ENCODE assay signal across 10 cellular contexts in the genomic region with DNA sequence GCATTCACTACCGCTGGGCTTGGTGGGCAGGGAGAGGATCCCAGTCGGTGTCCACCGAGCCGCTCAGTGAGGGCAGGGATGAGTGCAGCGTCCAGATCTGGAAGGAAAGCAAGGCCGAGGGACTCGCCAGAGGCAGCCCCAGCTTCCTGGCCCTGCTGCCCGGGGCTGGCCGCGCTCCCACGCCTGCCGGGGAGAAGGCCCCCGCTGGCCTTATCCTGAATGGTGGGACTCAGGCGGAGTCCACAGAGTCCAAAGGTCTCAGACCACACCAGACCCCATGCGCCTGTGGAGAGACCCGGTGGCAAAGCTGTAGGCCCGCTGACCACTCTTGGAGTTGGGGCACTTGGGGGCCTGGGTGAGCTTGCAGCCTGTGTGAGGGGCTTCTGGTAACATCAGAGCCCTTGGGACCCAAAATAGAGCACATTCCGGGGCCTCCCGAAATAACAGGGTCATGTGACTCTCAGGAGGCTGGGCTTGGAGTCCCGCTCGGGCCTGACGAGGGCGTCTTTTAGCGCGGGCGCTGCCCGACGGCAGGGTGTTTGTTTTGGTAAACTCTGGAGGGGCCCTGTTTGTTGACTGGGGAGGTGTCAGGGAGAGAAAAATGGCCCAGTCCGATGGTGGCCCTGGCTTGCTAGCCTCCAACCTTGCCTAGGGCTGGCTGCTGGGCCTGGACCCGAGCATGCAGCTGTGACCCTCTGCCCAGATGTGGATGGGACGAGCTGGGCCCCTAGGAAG. TPM values are rescaled to one million over a fixed set of nuclear protein-coding genes. Genes with fewer than 3 reads are reported as not detected.
DNase-seq lines count a peak whose midpoint lies in the region; ATAC-seq and TF ChIP-seq lines count a peak whose summit lies in the region.
"Had no signal": no experiment of that assay in that cellular context is flagged by ENCODE, and none has a peak within 500 bp of the region (broad histone marks: within the 10 kb centered on the region; RNA-seq: fewer than 3 reads in every experiment).

No MANE protein-coding gene starts in this region.

- no peaks in the 10 kb centered on the region for H3K9me3 ChIP-seq in SK-N-MC (ENCODE audit: low read depth, low read length)

- H3K4me3 ChIP-seq in SK-N-MC (peak overlapping the region; percentile 89), fibroblast of villous mesenchyme (ENCODE audit: low read depth, low read length) (peak overlapping the region; percentile 77)

- H3K4me3 Mint-ChIP-seq in osteocyte (ENCODE audit: unreplicated experiment), result peak overlapping the region; percentile 85
- H3K4me3 Mint-ChIP-seq in stimulated activated naive CD8-positive, alpha-beta T cell treated with anti-CD3 and anti-CD28 coated beads, Interleukin-15, amount 100 ng/mL, for 72 hours, result no peak overlapping the region
- no peak overlapping the region for H3K4me3 Mint-ChIP-seq in activated T-cell treated with anti-CD3 and anti-CD28 coated beads, Interleukin-2, amount 50 U/mL, for 24 hours

- no peaks in the 10 kb centered on the region for H3K27me3 Mint-ChIP-seq in osteocyte (ENCODE audit: unreplicated experiment)
- H3K27me3 Mint-ChIP-seq in stimulated activated naive CD8-positive, alpha-beta T cell treated with anti-CD3 and anti-CD28 coated beads, Interleukin-15, amount 100 ng/mL, for 72 hours, result peaks cover 27% of the 10 kb centered on the region
- peaks cover 16% of the 10 kb centered on the region for H3K27me3 Mint-ChIP-seq in activated T-cell treated with anti-CD3 and anti-CD28 coated beads, Interleukin-2, amount 50 U/mL, for 24 hours
- H3K27me3 Mint-ChIP-seq: naive thymus-derived CD8-positive, alpha-beta T cell had no signal

- no peak overlapping the region; the same call in 1 of the 2 replicates for H3K27ac ChIP-seq in SK-N-MC

- ATAC-seq in stimulated activated naive CD8-positive, alpha-beta T cell treated with anti-CD3 and anti-CD28 coated beads, Interleukin-15, amount 100 ng/mL, for 72 hours, result no peak
- ATAC-seq: naive thymus-derived CD8-positive, alpha-beta T cell had no signal

- TF ChIP-seq CTCF in fibroblast of villous mesenchyme (IDR thresholded peaks at IDR 0.05; ENCODE audit: insufficient read depth, low read depth, low read length) (no peak), osteocyte (IDR thresholded peaks at IDR 0.05) (no peak)

- H3K9ac ChIP-seq in SK-N-MC (ENCODE audit: insufficient read length), result peak overlapping the region; percentile 75

- H3K36me3 ChIP-seq in SK-N-MC (ENCODE audit: insufficient read depth, low read length), result no peaks in the 10 kb centered on the region

- H3K27ac Mint-ChIP-seq in osteocyte (ENCODE audit: unreplicated experiment), result peak overlapping the region; percentile 89
- H3K27ac Mint-ChIP-seq in stimulated activated naive CD8-positive, alpha-beta T cell treated with anti-CD3 and anti-CD28 coated beads, Interleukin-15, amount 100 ng/mL, for 72 hours, result peak overlapping the region in 1 of 2 donors; percentile 57
- H3K27ac Mint-ChIP-seq in activated T-cell treated with anti-CD3 and anti-CD28 coated beads, Interleukin-2, amount 50 U/mL, for 24 hours, result no peak overlapping the region

- H3K9me3 Mint-ChIP-seq in osteocyte (ENCODE audit: unreplicated experiment), result no peaks in the 10 kb centered on the region
- H3K9me3 Mint-ChIP-seq in stimulated activated naive CD8-positive, alpha-beta T cell treated with anti-CD3 and anti-CD28 coated beads, Interleukin-15, amount 100 ng/mL, for 72 hours, result no peaks in the 10 kb centered on the region
- H3K9me3 Mint-ChIP-seq in activated T-cell treated with anti-CD3 and anti-CD28 coated beads, Interleukin-2, amount 50 U/mL, for 24 hours, result no peaks in the 10 kb centered on the region
- H3K9me3 Mint-ChIP-seq: naive thymus-derived CD8-positive, alpha-beta T cell had no signal

- peaks cover 51% of the 10 kb centered on the region for H3K4me1 Mint-ChIP-seq in osteocyte (ENCODE audit: unreplicated experiment)
- H3K4me1 Mint-ChIP-seq in stimulated activated naive CD8-positive, alpha-beta T cell treated with anti-CD3 and anti-CD28 coated beads, Interleukin-15, amount 100 ng/mL, for 72 hours, result peaks cover 20% of the 10 kb centered on the region
- peaks cover 10% of the 10 kb centered on the region for H3K4me1 Mint-ChIP-seq in activated T-cell treated with anti-CD3 and anti-CD28 coated beads, Interleukin-2, amount 50 U/mL, for 24 hours (ENCODE audit: low read depth)

- no peaks in the 10 kb centered on the region for H3K36me3 Mint-ChIP-seq in osteocyte (ENCODE audit: unreplicated experiment)
- no peaks in the 10 kb centered on the region for H3K36me3 Mint-ChIP-seq in activated T-cell treated with anti-CD3 and anti-CD28 coated beads, Interleukin-2, amount 50 U/mL, for 24 hours (ENCODE audit: low read depth)
- H3K36me3 Mint-ChIP-seq: naive thymus-derived CD8-positive, alpha-beta T cell had no signal

- DNase-seq in AG20443 (ENCODE audit: low spot score), result peak; percentile 73
- DNase-seq in SK-N-MC (ENCODE audit: low read depth, low spot score), result no peak
- DNase-seq in fibroblast of villous mesenchyme (ENCODE audit: low read depth), result peak; percentile 64
- no peak for DNase-seq in osteocyte (ENCODE audit: extremely low spot score, unreplicated experiment)
- no peak for DNase-seq in stimulated activated CD4-positive, alpha-beta T cell treated with anti-CD3 and anti-CD28 coated beads, Interleukin-4, amount 100 ng/mL, for 24 hours
- DNase-seq in NCI-H128 (lab: John Stamatoyannopoulos, UW; ENCODE audit: unreplicated experiment), result no peak
- no peak for DNase-seq in stimulated activated naive CD8-positive, alpha-beta T cell treated with anti-CD3 and anti-CD28 coated beads, Interleukin-15, amount 100 ng/mL, for 72 hours
- no peak for DNase-seq in activated T-cell treated with anti-CD3 and anti-CD28 coated beads, Interleukin-2, amount 50 U/mL, for 24 hours
- DNase-seq: naive thymus-derived CD8-positive, alpha-beta T cell; NCI-H510A had no signal

RNA-seq across cellular contexts. Expression of gene RXRA, which starts 2.8 kb away (rescaled TPM):
- 14.2 and 16.0 TPM in 2 replicates for total RNA-seq in fibroblast of villous mesenchyme
- 76.4 and 82.2 TPM in 2 replicates for total RNA-seq in osteocyte

Comparison
In these comparisons a context has a peak if more than half of its experiments do, and no peak if none do; other contexts are left out.
1. DNase-seq: peak in AG20443 (single experiment) and fibroblast of villous mesenchyme (single experiment); none in SK-N-MC (single experiment), osteocyte (single experiment), stimulated activated CD4-positive, alpha-beta T cell treated with anti-CD3 and anti-CD28 coated beads, Interleukin-4, amount 100 ng/mL, for 24 hours (single experiment), NCI-H128 (single experiment), stimulated activated naive CD8-positive, alpha-beta T cell treated with anti-CD3 and anti-CD28 coated beads, Interleukin-15, amount 100 ng/mL, for 72 hours (0 of 2) and activated T-cell treated with anti-CD3 and anti-CD28 coated beads, Interleukin-2, amount 50 U/mL, for 24 hours (single experiment).